ENCODE assay signal across 9 cellular contexts in genomic region chr5:8458038-8458383, GRCh38.
DNase-seq lines count a peak whose midpoint lies in the region; ATAC-seq and TF ChIP-seq lines count a peak whose summit lies in the region.
"Had no signal": no experiment of that assay in that cellular context is flagged by ENCODE, and none has a peak within 500 bp of the region (broad histone marks: within the 10 kb centered on the region; RNA-seq: fewer than 3 reads in every experiment).

No MANE protein-coding gene starts in this region.

- in situ Hi-C loops in KBM-7 (cut with MboI; ENCODE audit: low pct_unique_long_range_greater_than_20kb, low sequenced_read_pairs), result no loop called here

- peaks cover 9% of the 10 kb centered on the region for H3K9me3 Mint-ChIP-seq in activated T-helper 1 cell treated with anti-CD3 and anti-CD28 coated beads, Interleukin-12 subunit alpha, Interleukin-12 subunit beta, Interleukin-2, Interleukin-4 antibody, amounts not matched to agents 30 ng/mL and 10 ng/mL and 1 ng/mL, durations not matched to agents 14 hours and 24 hours and 36 hours

- peaks cover 6% of the 10 kb centered on the region for H3K4me1 Mint-ChIP-seq in activated T-helper 1 cell treated with anti-CD3 and anti-CD28 coated beads, Interleukin-12 subunit alpha, Interleukin-12 subunit beta, Interleukin-2, Interleukin-4 antibody, amounts not matched to agents 30 ng/mL and 10 ng/mL and 1 ng/mL, durations not matched to agents 14 hours and 24 hours and 36 hours (ENCODE audit: low read depth)
- H3K4me1 Mint-ChIP-seq: brain had no signal

- no peaks in the 10 kb centered on the region for H3K4me1 ChIP-seq in cardiac muscle cell (ENCODE audit: low read depth)
- peaks cover 10% of the 10 kb centered on the region for H3K4me1 ChIP-seq in skeletal muscle satellite cell (ENCODE audit: control insufficient read depth, insufficient read depth, low read length)

- no peaks in the 10 kb centered on the region for H3K27me3 Mint-ChIP-seq in activated T-helper 1 cell treated with anti-CD3 and anti-CD28 coated beads, Interleukin-12 subunit alpha, Interleukin-12 subunit beta, Interleukin-2, Interleukin-4 antibody, amounts not matched to agents 30 ng/mL and 10 ng/mL and 1 ng/mL, durations not matched to agents 14 hours and 24 hours and 36 hours (ENCODE audit: insufficient read depth)

- peak overlapping the region; percentile 85 for H3K4me3 Mint-ChIP-seq in activated T-helper 1 cell treated with anti-CD3 and anti-CD28 coated beads, Interleukin-12 subunit alpha, Interleukin-12 subunit beta, Interleukin-2, Interleukin-4 antibody, amounts not matched to agents 30 ng/mL and 10 ng/mL and 1 ng/mL, durations not matched to agents 14 hours and 24 hours and 36 hours

- peak; percentile 4 for DNase-seq in activated CD4-positive, alpha-beta T cell treated with anti-CD3 and anti-CD28 coated beads for 48 hours
- DNase-seq in activated CD4-positive, alpha-beta T cell treated with anti-CD3 and anti-CD28 coated beads for 1 hour, result no peak
- DNase-seq in activated T-helper 1 cell treated with anti-CD3 and anti-CD28 coated beads, Interleukin-12 subunit alpha, Interleukin-12 subunit beta, Interleukin-2, Interleukin-4 antibody, amounts not matched to agents 30 ng/mL and 10 ng/mL and 1 ng/mL, durations not matched to agents 14 hours and 24 hours and 36 hours (ENCODE audit: low spot score), result no peak
- peak; percentile 28 to 43 for DNase-seq in cardiac muscle cell (ENCODE audit: low read depth in 1 of 2, low spot score in 1 of 2)
- DNase-seq in KBM-7, result no peak
- no peak for DNase-seq in T1000 (lab: John Stamatoyannopoulos, UW)

- intact Hi-C loops in activated T-helper 1 cell treated with anti-CD3 and anti-CD28 coated beads, Interleukin-12 subunit alpha, Interleukin-12 subunit beta, Interleukin-2, Interleukin-4 antibody, amounts not matched to agents 30 ng/mL and 10 ng/mL and 1 ng/mL, durations not matched to agents 14 hours and 24 hours and 36 hours (cut with micrococcal nuclease), result loop anchor here (10.0 kb wide), 2 partner anchors 583 to 1797 kb away; partner anchors contain the start of gene CCT5

- H3K27ac Mint-ChIP-seq in activated T-helper 1 cell treated with anti-CD3 and anti-CD28 coated beads, Interleukin-12 subunit alpha, Interleukin-12 subunit beta, Interleukin-2, Interleukin-4 antibody, amounts not matched to agents 30 ng/mL and 10 ng/mL and 1 ng/mL, durations not matched to agents 14 hours and 24 hours and 36 hours, result peak overlapping the region; percentile 75

- peak; percentile 19 for ATAC-seq in HG03097 (IDR thresholded peaks at IDR 0.05; ENCODE audit: low FRiP score, unreplicated experiment)

- H3K27ac ChIP-seq in cardiac muscle cell, result peak overlapping the region; percentile 84

- H3K9me3 ChIP-seq in cardiac muscle cell (ENCODE audit: low read depth), result no peaks in the 10 kb centered on the region
- H3K9me3 ChIP-seq in skeletal muscle satellite cell (replicated peaks; ENCODE audit: low read length), result no peaks in the 10 kb centered on the region

- no peaks in the 10 kb centered on the region for H3K27me3 ChIP-seq in cardiac muscle cell
- no peaks in the 10 kb centered on the region for H3K27me3 ChIP-seq in skeletal muscle satellite cell (ENCODE audit: control insufficient read depth, insufficient read depth, low read length)

- H3K9ac ChIP-seq in skeletal muscle satellite cell (ENCODE audit: low read depth, low read length), result peak overlapping the region; percentile 91

- peaks cover 2% of the 10 kb centered on the region for H3K36me3 Mint-ChIP-seq in activated T-helper 1 cell treated with anti-CD3 and anti-CD28 coated beads, Interleukin-12 subunit alpha, Interleukin-12 subunit beta, Interleukin-2, Interleukin-4 antibody, amounts not matched to agents 30 ng/mL and 10 ng/mL and 1 ng/mL, durations not matched to agents 14 hours and 24 hours and 36 hours (ENCODE audit: low read depth)
- H3K36me3 Mint-ChIP-seq: brain had no signal

- H3K4me2 ChIP-seq in skeletal muscle satellite cell (ENCODE audit: low read length), result peak overlapping the region; percentile 82

- no peak for TF ChIP-seq CTCF in cardiac muscle cell (IDR thresholded peaks at IDR 0.05; ENCODE audit: low read depth, low read length)

- H3K4me3 ChIP-seq in cardiac muscle cell, result peak overlapping the region; percentile 67
- peak overlapping the region; percentile 84 for H3K4me3 ChIP-seq in skeletal muscle satellite cell (ENCODE audit: low read length)

- H3K36me3 ChIP-seq in cardiac muscle cell (no peaks in the 10 kb centered on the region), skeletal muscle satellite cell (ENCODE audit: insufficient read depth, low read length) (peaks cover 4% of the 10 kb centered on the region)

Comparison
In these comparisons a context has a peak if more than half of its experiments do, and no peak if none do; other contexts are left out.
1. DNase-seq: peak in activated CD4-positive, alpha-beta T cell treated with anti-CD3 and anti-CD28 coated beads for 48 hours (single experiment) and cardiac muscle cell (2 of 2); none in activated CD4-positive, alpha-beta T cell treated with anti-CD3 and anti-CD28 coated beads for 1 hour (single experiment), activated T-helper 1 cell treated with anti-CD3 and anti-CD28 coated beads, Interleukin-12 subunit alpha, Interleukin-12 subunit beta, Interleukin-2, Interleukin-4 antibody, amounts not matched to agents 30 ng/mL and 10 ng/mL and 1 ng/mL, durations not matched to agents 14 hours and 24 hours and 36 hours (single experiment), KBM-7 (single experiment) and T1000 (single experiment).